ENCODE assay signal across 10 cellular contexts in genomic region chr1:109625601-109626560, GRCh38. TPM values are rescaled to one million over a fixed set of nuclear protein-coding genes. Genes with fewer than 3 reads are reported as not detected.
DNase-seq lines count a peak whose midpoint lies in the region; ATAC-seq and TF ChIP-seq lines count a peak whose summit lies in the region.
"Had no signal": no experiment of that assay in that cellular context is flagged by ENCODE, and none has a peak within 500 bp of the region (broad histone marks: within the 10 kb centered on the region; RNA-seq: fewer than 3 reads in every experiment).

No MANE protein-coding gene starts in this region.

- H3K9me3 Mint-ChIP-seq in natural killer cell, result no peaks in the 10 kb centered on the region
- no peaks in the 10 kb centered on the region for H3K9me3 Mint-ChIP-seq in natural killer cell treated with Interleukin-12 subunit alpha and Interleukin-12 subunit beta and Interleukin-15 and Interleukin-18, amount 100 ng/mL, for 72 hours
- no peaks in the 10 kb centered on the region for H3K9me3 Mint-ChIP-seq in endothelial cell (ENCODE audit: unreplicated experiment)
- no peaks in the 10 kb centered on the region for H3K9me3 Mint-ChIP-seq in type B pancreatic cell

- H3K27me3 Mint-ChIP-seq in natural killer cell (ENCODE audit: low read depth in 2 of 2) (no peaks in the 10 kb centered on the region), endothelial cell (ENCODE audit: unreplicated experiment) (peaks cover 29% of the 10 kb centered on the region), type B pancreatic cell (no peaks in the 10 kb centered on the region)
- H3K27me3 Mint-ChIP-seq in natural killer cell treated with Interleukin-12 subunit alpha and Interleukin-12 subunit beta and Interleukin-15 and Interleukin-18, amount 100 ng/mL, for 72 hours, result no peaks in the 10 kb centered on the region

- no peak overlapping the region for H3K4me3 Mint-ChIP-seq in natural killer cell
- H3K4me3 Mint-ChIP-seq in natural killer cell treated with Interleukin-12 subunit alpha and Interleukin-12 subunit beta and Interleukin-15 and Interleukin-18, amount 100 ng/mL, for 72 hours, result no peak overlapping the region
- no peak overlapping the region for H3K4me3 Mint-ChIP-seq in endothelial cell (ENCODE audit: unreplicated experiment)
- H3K4me3 Mint-ChIP-seq in type B pancreatic cell, result no peak overlapping the region

- ATAC-seq in natural killer cell, result no peak
- ATAC-seq in natural killer cell treated with Interleukin-12 subunit alpha and Interleukin-12 subunit beta and Interleukin-15 and Interleukin-18, amount 100 ng/mL, for 72 hours, result no peak
- ATAC-seq in sciatic nerve, result no peak

- DNase-seq in natural killer cell (no peak), NCI-H2171 (lab: John Stamatoyannopoulos, UW) (peak; percentile 22), endothelial cell (ENCODE audit: low spot score) (no peak), type B pancreatic cell (ENCODE audit: extremely low spot score, unreplicated experiment) (peak; percentile 36), sciatic nerve (ENCODE audit: low spot score) (no peak), NCI-H2029 treated with DMSO at 0.1 percent for 48 hours (lab: John Stamatoyannopoulos, UW) (no peak)
- DNase-seq in natural killer cell treated with Interleukin-12 subunit alpha and Interleukin-12 subunit beta and Interleukin-15 and Interleukin-18, amount 100 ng/mL, for 72 hours (ENCODE audit: low spot score), result no peak
- DNase-seq in effector CD4-positive, alpha-beta T cell, result no peak
- DNase-seq: C1 segment of cervical spinal cord had no signal

- intact Hi-C loops in natural killer cell (cut with micrococcal nuclease), result no loop called here
- intact Hi-C loops in sciatic nerve (cut with DNase I), result no loop called here

- TF ChIP-seq CTCF in natural killer cell (IDR thresholded peaks at IDR 0.05) (no peak), endothelial cell (IDR thresholded peaks at IDR 0.05; ENCODE audit: unreplicated experiment) (no peak), type B pancreatic cell (conservative IDR thresholded peaks at IDR 0.05) (no peak)

- H3K36me3 Mint-ChIP-seq in natural killer cell (no peaks in the 10 kb centered on the region), endothelial cell (ENCODE audit: low read depth, unreplicated experiment) (peaks cover 21% of the 10 kb centered on the region), type B pancreatic cell (peaks cover 4% of the 10 kb centered on the region)
- H3K36me3 Mint-ChIP-seq in natural killer cell treated with Interleukin-12 subunit alpha and Interleukin-12 subunit beta and Interleukin-15 and Interleukin-18, amount 100 ng/mL, for 72 hours, result no peaks in the 10 kb centered on the region

- H3K4me1 Mint-ChIP-seq in natural killer cell, result peaks cover 23 to 43% of the 10 kb centered on the region in 2 donors
- peaks cover 12 to 19% of the 10 kb centered on the region in 2 donors for H3K4me1 Mint-ChIP-seq in natural killer cell treated with Interleukin-12 subunit alpha and Interleukin-12 subunit beta and Interleukin-15 and Interleukin-18, amount 100 ng/mL, for 72 hours (ENCODE audit: low read depth in 2 of 2)
- peaks cover 21% of the 10 kb centered on the region for H3K4me1 Mint-ChIP-seq in endothelial cell (ENCODE audit: unreplicated experiment)
- peaks cover 24% of the 10 kb centered on the region for H3K4me1 Mint-ChIP-seq in type B pancreatic cell (ENCODE audit: unreplicated experiment)

- peak overlapping the region; percentile 21 to 42 for H3K27ac Mint-ChIP-seq in natural killer cell
- no peak overlapping the region for H3K27ac Mint-ChIP-seq in natural killer cell treated with Interleukin-12 subunit alpha and Interleukin-12 subunit beta and Interleukin-15 and Interleukin-18, amount 100 ng/mL, for 72 hours
- peak overlapping the region; percentile 67 for H3K27ac Mint-ChIP-seq in endothelial cell (ENCODE audit: unreplicated experiment)
- peak overlapping the region; percentile 48 for H3K27ac Mint-ChIP-seq in type B pancreatic cell

RNA-seq across cellular contexts. Expression of gene AMPD2, which starts 6.2 kb away (rescaled TPM):
- total RNA-seq in natural killer cell (100 to 1,000 TPM; 200 to 271 (median 243) TPM), endothelial cell (ENCODE audit: unreplicated experiment) (92.7 TPM), type B pancreatic cell (ENCODE audit: low replicate concordance) (71.1 and 105 TPM in 2 replicates), sciatic nerve (49.5 TPM)
- 100 to 1,000 TPM in 1 of 2 donors, 10 to 100 TPM in 1; 79.0 to 144 TPM for total RNA-seq in natural killer cell treated with Interleukin-12 subunit alpha and Interleukin-12 subunit beta and Interleukin-15 and Interleukin-18, amount 100 ng/mL, for 72 hours

RNA-seq across cellular contexts. Expression of gene GNAT2, which starts 6.5 kb away (rescaled TPM):
- not detected for total RNA-seq in natural killer cell
- under 1 TPM in 1 of 2 donors, not detected in 1; 0.64 TPM for total RNA-seq in natural killer cell treated with Interleukin-12 subunit alpha and Interleukin-12 subunit beta and Interleukin-15 and Interleukin-18, amount 100 ng/mL, for 72 hours
- total RNA-seq in endothelial cell (ENCODE audit: unreplicated experiment), result 0.26 TPM
- not detected in 2 replicates for total RNA-seq in type B pancreatic cell (ENCODE audit: low replicate concordance)
- not detected for total RNA-seq in sciatic nerve
- total RNA-seq: suprapubic skin had no signal

RNA-seq across cellular contexts. Expression of gene GSTM4, which starts 30.0 kb away (rescaled TPM):
- total RNA-seq in natural killer cell, result 10 to 100 TPM; 20.5 to 48.8 (median 47.1) TPM
- 10 to 100 TPM in 1 of 2 donors, 1 to 10 TPM in 1; 8.4 to 25.1 TPM for total RNA-seq in natural killer cell treated with Interleukin-12 subunit alpha and Interleukin-12 subunit beta and Interleukin-15 and Interleukin-18, amount 100 ng/mL, for 72 hours
- total RNA-seq in endothelial cell (ENCODE audit: unreplicated experiment), result 7.8 TPM
- 37.5 and 42.2 TPM in 2 replicates for total RNA-seq in type B pancreatic cell (ENCODE audit: low replicate concordance)
- 36.7 TPM for total RNA-seq in sciatic nerve

RNA-seq across cellular contexts. Expression of gene GSTM2, which starts 42.0 kb away (rescaled TPM):
- total RNA-seq in natural killer cell, result 100 to 1,000 TPM; 142 to 315 (median 205) TPM
- 10 to 100 TPM in 1 of 2 donors, 1 to 10 TPM in 1; 3.6 to 10.8 TPM for total RNA-seq in natural killer cell treated with Interleukin-12 subunit alpha and Interleukin-12 subunit beta and Interleukin-15 and Interleukin-18, amount 100 ng/mL, for 72 hours
- 20.4 TPM for total RNA-seq in endothelial cell (ENCODE audit: unreplicated experiment)
- total RNA-seq in type B pancreatic cell (ENCODE audit: low replicate concordance), result 26.8 and 75.6 TPM in 2 replicates
- total RNA-seq in sciatic nerve, result 194 TPM

Comparison
In these comparisons a context has a peak if more than half of its experiments do, and no peak if none do; other contexts are left out.
1. H3K27ac Mint-ChIP-seq: peak in natural killer cell (2 of 2), endothelial cell (single experiment) and type B pancreatic cell (single experiment); none in natural killer cell treated with Interleukin-12 subunit alpha and Interleukin-12 subunit beta and Interleukin-15 and Interleukin-18, amount 100 ng/mL, for 72 hours (0 of 2).
2. DNase-seq: peak in NCI-H2171 (single experiment) and type B pancreatic cell (single experiment); none in natural killer cell (single experiment), natural killer cell treated with Interleukin-12 subunit alpha and Interleukin-12 subunit beta and Interleukin-15 and Interleukin-18, amount 100 ng/mL, for 72 hours (single experiment), endothelial cell (single experiment), sciatic nerve (single experiment), effector CD4-positive, alpha-beta T cell (single experiment) and NCI-H2029 treated with DMSO at 0.1 percent for 48 hours (single experiment).